Comparison of ENCODE assay signal across 1 cellular context in the genomic region with DNA sequence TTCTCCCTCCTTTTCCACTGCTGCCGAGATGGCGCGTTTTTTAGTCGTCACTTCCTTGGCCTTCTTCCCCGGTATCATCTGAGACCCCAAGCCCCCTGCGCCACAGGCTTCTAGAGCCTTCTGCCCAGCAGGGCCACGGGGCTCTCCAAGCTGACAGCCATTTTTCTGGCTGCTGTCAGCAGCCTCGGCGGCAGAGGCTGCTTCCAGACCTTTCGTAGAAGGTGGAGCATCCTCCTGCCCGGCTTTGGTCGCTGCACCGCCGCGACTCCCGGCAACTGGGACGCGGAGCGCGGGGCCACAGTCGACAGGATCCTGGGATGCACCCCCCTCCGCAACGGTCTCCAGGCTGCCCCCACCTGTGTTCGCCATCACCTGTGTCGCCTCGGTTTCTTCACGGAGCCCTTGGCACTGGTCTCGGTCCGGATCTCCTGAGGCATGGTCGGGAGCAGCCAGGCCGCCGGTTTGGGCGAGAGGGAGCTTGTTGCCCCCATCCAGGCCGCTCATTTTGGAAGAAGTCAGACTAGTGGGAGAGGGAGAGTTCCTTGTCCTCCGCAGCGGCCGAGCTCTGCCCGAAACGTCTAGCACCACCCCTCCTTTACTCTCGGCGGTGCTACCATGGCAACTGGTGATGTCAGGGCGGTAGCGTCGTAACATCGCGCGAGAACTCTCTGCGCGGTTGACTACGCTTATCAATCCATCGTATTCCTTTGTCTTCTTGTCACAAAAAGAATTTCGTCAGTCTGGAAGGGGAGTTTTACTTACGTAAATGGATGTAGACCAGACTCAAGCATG.
TF ChIP-seq lines count a peak whose summit lies in the region.

Gene TSPYL4, minus strand, starts transcription at position 571 of the 792 bp plus-strand sequence. Its CDS starts 67 bp downstream, at position 504.

TF ChIP-seq in HEK293, 187 proteins besides CTCF, POLR2A, EP300 and RAD21 (continued from another document and continues in another):
- TF ChIP-seq ATF2 (tag by site-specific recombination; IDR thresholded peaks at IDR 0.05; ENCODE audit: low read depth) (peak; percentile 88), SP2 (tag by site-specific recombination; IDR thresholded peaks at IDR 0.05) (0 out of 2 replicates have a peak, but pooled peaks have one; percentile 20), ZNF221 (tag by site-specific recombination; IDR thresholded peaks at IDR 0.05; ENCODE audit: borderline replicate concordance) (no peak), ZBTB20 (tag by site-specific recombination; IDR thresholded peaks at IDR 0.05) (no peak), ZNF10 (tag by site-specific recombination; IDR thresholded peaks at IDR 0.05) (0 out of 2 replicates have a peak, but pooled peaks have one; percentile 17), ZNF555 (tag by site-specific recombination; conservative IDR thresholded peaks at IDR 0.05) (no peak), HOXC10 (CRISPR knock-in tag; IDR thresholded peaks at IDR 0.05) (no peak), ZNF645 (tag by site-specific recombination; IDR thresholded peaks at IDR 0.05) (no peak), ZNF138 (tag by site-specific recombination; IDR thresholded peaks at IDR 0.05; ENCODE audit: borderline replicate concordance) (no peak), ZNF76 (tag by site-specific recombination; IDR thresholded peaks at IDR 0.05; ENCODE audit: borderline replicate concordance, low read depth) (peak; percentile 51; the same call in 1 of the 2 replicates), ZNF140 (tag by site-specific recombination; IDR thresholded peaks at IDR 0.05) (no peak), ZNF214 (tag by site-specific recombination; IDR thresholded peaks at IDR 0.05; ENCODE audit: borderline replicate concordance) (no peak), ZNF155 (tag by site-specific recombination; IDR thresholded peaks at IDR 0.05) (no peak), ZFHX2 (tag by site-specific recombination; conservative IDR thresholded peaks at IDR 0.05) (no peak), ZNF114 (tag by site-specific recombination; IDR thresholded peaks at IDR 0.05) (no peak), ZBTB17 (tag by site-specific recombination; IDR thresholded peaks at IDR 0.05) (peak; percentile 73), ZNF341 (tag by site-specific recombination; IDR thresholded peaks at IDR 0.05; ENCODE audit: low read depth) (peak; percentile 84), ZNF501 (tag by site-specific recombination; IDR thresholded peaks at IDR 0.05) (peak; percentile 85), ZNF629 (tag by site-specific recombination; IDR thresholded peaks at IDR 0.05) (peak; percentile 93), ZNF626 (tag by site-specific recombination; IDR thresholded peaks at IDR 0.05) (no peak), SCRT2 (tag by site-specific recombination; IDR thresholded peaks at IDR 0.05) (peak; percentile 96), ZNF292 (tag by site-specific recombination; IDR thresholded peaks at IDR 0.05; ENCODE audit: borderline replicate concordance, low read depth) (no peak), ZNF23 (tag by site-specific recombination; IDR thresholded peaks at IDR 0.05; ENCODE audit: borderline replicate concordance) (no peak), ZNF670 (tag by site-specific recombination; IDR thresholded peaks at IDR 0.05; ENCODE audit: low read depth) (no peak), ZNF561 (tag by site-specific recombination; IDR thresholded peaks at IDR 0.05; ENCODE audit: borderline replicate concordance) (peak; percentile 20; the same call in 1 of the 2 replicates), ZNF416 (tag by site-specific recombination; IDR thresholded peaks at IDR 0.05) (no peak), ZBTB26 (tag by site-specific recombination; optimal IDR thresholded peaks at IDR 0.05) (peak; percentile 37), ZNF423 (tag by site-specific recombination; IDR thresholded peaks at IDR 0.05) (no peak), ZNF585B (tag by site-specific recombination; IDR thresholded peaks at IDR 0.05) (no peak), KLF16 (tag by site-specific recombination; IDR thresholded peaks at IDR 0.05) (peak; percentile 49; the same call in 1 of the 2 replicates), ZNF302 (tag by site-specific recombination; IDR thresholded peaks at IDR 0.05; ENCODE audit: low read depth) (no peak), ZNF239 (tag by site-specific recombination; IDR thresholded peaks at IDR 0.05) (no peak), SCRT1 (tag by site-specific recombination; IDR thresholded peaks at IDR 0.05; ENCODE audit: borderline replicate concordance) (peak; percentile 95), SP3 (tag by site-specific recombination; IDR thresholded peaks at IDR 0.05) (no peak), ZNF830 (tag by site-specific recombination; IDR thresholded peaks at IDR 0.05; ENCODE audit: low read depth) (no peak), ZNF433 (tag by site-specific recombination; IDR thresholded peaks at IDR 0.05; ENCODE audit: low read depth) (no peak), PRDM1 (tag by site-specific recombination; IDR thresholded peaks at IDR 0.05) (peak; percentile 43; the same call in 1 of the 2 replicates), ZBTB1 (tag by site-specific recombination; IDR thresholded peaks at IDR 0.05) (no peak), ZNF404 (tag by site-specific recombination; IDR thresholded peaks at IDR 0.05) (no peak), ZNF133 (tag by site-specific recombination; IDR thresholded peaks at IDR 0.05) (no peak), ZNF768 (tag by site-specific recombination; IDR thresholded peaks at IDR 0.05) (no peak)
- TF ChIP-seq, protein P1, sequence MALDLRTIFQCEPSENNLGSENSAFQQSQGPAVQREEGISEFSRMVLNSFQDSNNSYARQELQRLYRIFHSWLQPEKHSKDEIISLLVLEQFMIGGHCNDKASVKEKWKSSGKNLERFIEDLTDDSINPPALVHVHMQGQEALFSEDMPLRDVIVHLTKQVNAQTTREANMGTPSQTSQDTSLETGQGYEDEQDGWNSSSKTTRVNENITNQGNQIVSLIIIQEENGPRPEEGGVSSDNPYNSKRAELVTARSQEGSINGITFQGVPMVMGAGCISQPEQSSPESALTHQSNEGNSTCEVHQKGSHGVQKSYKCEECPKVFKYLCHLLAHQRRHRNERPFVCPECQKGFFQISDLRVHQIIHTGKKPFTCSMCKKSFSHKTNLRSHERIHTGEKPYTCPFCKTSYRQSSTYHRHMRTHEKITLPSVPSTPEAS (tag by site-specific recombination; IDR thresholded peaks at IDR 0.05) = no peak
- TF ChIP-seq, protein P2, sequence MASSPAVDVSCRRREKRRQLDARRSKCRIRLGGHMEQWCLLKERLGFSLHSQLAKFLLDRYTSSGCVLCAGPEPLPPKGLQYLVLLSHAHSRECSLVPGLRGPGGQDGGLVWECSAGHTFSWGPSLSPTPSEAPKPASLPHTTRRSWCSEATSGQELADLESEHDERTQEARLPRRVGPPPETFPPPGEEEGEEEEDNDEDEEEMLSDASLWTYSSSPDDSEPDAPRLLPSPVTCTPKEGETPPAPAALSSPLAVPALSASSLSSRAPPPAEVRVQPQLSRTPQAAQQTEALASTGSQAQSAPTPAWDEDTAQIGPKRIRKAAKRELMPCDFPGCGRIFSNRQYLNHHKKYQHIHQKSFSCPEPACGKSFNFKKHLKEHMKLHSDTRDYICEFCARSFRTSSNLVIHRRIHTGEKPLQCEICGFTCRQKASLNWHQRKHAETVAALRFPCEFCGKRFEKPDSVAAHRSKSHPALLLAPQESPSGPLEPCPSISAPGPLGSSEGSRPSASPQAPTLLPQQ (tag by site-specific recombination; IDR thresholded peaks at IDR 0.05) = peak; percentile 24
- TF ChIP-seq, protein P3, sequence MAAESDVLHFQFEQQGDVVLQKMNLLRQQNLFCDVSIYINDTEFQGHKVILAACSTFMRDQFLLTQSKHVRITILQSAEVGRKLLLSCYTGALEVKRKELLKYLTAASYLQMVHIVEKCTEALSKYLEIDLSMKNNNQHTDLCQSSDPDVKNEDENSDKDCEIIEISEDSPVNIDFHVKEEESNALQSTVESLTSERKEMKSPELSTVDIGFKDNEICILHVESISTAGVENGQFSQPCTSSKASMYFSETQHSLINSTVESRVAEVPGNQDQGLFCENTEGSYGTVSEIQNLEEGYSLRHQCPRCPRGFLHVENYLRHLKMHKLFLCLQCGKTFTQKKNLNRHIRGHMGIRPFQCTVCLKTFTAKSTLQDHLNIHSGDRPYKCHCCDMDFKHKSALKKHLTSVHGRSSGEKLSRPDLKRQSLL (tag by site-specific recombination; IDR thresholded peaks at IDR 0.05) = no peak
- TF ChIP-seq, protein P4, sequence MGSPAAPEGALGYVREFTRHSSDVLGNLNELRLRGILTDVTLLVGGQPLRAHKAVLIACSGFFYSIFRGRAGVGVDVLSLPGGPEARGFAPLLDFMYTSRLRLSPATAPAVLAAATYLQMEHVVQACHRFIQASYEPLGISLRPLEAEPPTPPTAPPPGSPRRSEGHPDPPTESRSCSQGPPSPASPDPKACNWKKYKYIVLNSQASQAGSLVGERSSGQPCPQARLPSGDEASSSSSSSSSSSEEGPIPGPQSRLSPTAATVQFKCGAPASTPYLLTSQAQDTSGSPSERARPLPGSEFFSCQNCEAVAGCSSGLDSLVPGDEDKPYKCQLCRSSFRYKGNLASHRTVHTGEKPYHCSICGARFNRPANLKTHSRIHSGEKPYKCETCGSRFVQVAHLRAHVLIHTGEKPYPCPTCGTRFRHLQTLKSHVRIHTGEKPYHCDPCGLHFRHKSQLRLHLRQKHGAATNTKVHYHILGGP (tag by site-specific recombination; IDR thresholded peaks at IDR 0.05) = no peak
- TF ChIP-seq, protein P5, sequence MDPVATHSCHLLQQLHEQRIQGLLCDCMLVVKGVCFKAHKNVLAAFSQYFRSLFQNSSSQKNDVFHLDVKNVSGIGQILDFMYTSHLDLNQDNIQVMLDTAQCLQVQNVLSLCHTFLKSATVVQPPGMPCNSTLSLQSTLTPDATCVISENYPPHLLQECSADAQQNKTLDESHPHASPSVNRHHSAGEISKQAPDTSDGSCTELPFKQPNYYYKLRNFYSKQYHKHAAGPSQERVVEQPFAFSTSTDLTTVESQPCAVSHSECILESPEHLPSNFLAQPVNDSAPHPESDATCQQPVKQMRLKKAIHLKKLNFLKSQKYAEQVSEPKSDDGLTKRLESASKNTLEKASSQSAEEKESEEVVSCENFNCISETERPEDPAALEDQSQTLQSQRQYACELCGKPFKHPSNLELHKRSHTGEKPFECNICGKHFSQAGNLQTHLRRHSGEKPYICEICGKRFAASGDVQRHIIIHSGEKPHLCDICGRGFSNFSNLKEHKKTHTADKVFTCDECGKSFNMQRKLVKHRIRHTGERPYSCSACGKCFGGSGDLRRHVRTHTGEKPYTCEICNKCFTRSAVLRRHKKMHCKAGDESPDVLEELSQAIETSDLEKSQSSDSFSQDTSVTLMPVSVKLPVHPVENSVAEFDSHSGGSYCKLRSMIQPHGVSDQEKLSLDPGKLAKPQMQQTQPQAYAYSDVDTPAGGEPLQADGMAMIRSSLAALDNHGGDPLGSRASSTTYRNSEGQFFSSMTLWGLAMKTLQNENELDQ (tag by site-specific recombination; IDR thresholded peaks at IDR 0.05; ENCODE audit: low read depth) = no peak
- TF ChIP-seq, protein P6, sequence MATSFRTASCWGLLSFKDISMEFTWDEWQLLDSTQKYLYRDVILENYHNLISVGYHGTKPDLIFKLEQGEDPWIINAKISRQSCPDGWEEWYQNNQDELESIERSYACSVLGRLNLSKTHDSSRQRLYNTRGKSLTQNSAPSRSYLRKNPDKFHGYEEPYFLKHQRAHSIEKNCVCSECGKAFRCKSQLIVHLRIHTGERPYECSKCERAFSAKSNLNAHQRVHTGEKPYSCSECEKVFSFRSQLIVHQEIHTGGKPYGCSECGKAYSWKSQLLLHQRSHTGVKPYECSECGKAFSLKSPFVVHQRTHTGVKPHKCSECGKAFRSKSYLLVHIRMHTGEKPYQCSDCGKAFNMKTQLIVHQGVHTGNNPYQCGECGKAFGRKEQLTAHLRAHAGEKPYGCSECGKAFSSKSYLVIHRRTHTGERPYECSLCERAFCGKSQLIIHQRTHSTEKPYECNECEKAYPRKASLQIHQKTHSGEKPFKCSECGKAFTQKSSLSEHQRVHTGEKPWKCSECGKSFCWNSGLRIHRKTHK (tag by site-specific recombination; IDR thresholded peaks at IDR 0.05) = no peak
